In genomic region chr13:53422415-53422814, GRCh38 we compare ENCODE assay signal across 19 cellular contexts.
DNase-seq lines count a peak whose midpoint lies in the region; ATAC-seq, FAIRE-seq and TF ChIP-seq lines count a peak whose summit lies in the region.
"Had no signal": no experiment of that assay in that cellular context is flagged by ENCODE, and none has a peak within 500 bp of the region (broad histone marks: within the 10 kb centered on the region; RNA-seq: fewer than 3 reads in every experiment).

No MANE protein-coding gene starts in this region.

- no peaks in the 10 kb centered on the region for H3K36me3 ChIP-seq in kidney (ENCODE audit: control insufficient read depth in 1 of 2, insufficient read depth in 2 of 2, low read length in 2 of 2)
- H3K36me3 ChIP-seq: BE2C; BLaER1 treated with 17β-estradiol and CSF1 and Interleukin-3, amounts not matched to agents 10 nM and 100 nM had no signal

- no peak overlapping the region for H3K27ac ChIP-seq in kidney (ENCODE audit: low read depth in 2 of 2, low read length in 2 of 2)
- H3K27ac ChIP-seq: BLaER1 treated with 17β-estradiol and CSF1 and Interleukin-3, amounts not matched to agents 10 nM and 100 nM; GM23248 had no signal

- H3K4me3 ChIP-seq in kidney (ENCODE audit: low read length in 2 of 2), result no peak overlapping the region
- H3K4me3 ChIP-seq: BLaER1 treated with 17β-estradiol and CSF1 and Interleukin-3, amounts not matched to agents 10 nM and 100 nM; GM23248 had no signal

- TF ChIP-seq CTCF in kidney (IDR thresholded peaks at IDR 0.05; ENCODE audit: borderline replicate concordance, extremely low read depth, insufficient read depth), result no peak

- no peaks in the 10 kb centered on the region for H3K9me3 ChIP-seq in kidney (ENCODE audit: control insufficient read depth in 1 of 2, low read length in 2 of 2)
- H3K9me3 ChIP-seq: BE2C had no signal

- FAIRE-seq in RCC 7860 (lab: Jason Lieb, UNC) (peak; percentile 62), colon (lab: Jason Lieb, UNC) (peak; percentile 80), kidney (lab: Jason Lieb, UNC) (peak; percentile 97), GM19239 (lab: Jason Lieb, UNC) (no peak)
- FAIRE-seq: GM12892, H1 had no signal

- H3K4me1 ChIP-seq in kidney (ENCODE audit: control insufficient read depth in 1 of 2, insufficient read depth in 1 of 2, low read depth in 1 of 2, low read length in 2 of 2), result no peaks in the 10 kb centered on the region
- H3K4me1 ChIP-seq: BE2C; BLaER1 treated with 17β-estradiol and CSF1 and Interleukin-3, amounts not matched to agents 10 nM and 100 nM had no signal

- ATAC-seq in HG02885 (IDR thresholded peaks at IDR 0.05; ENCODE audit: poor library complexity, unreplicated experiment), result no peak

- DNase-seq in RCC 7860 (ENCODE audit: low spot score), result no peak
- DNase-seq in kidney, result no peak
- no peak for DNase-seq in NOMO-1 treated with dmso at 0.1 percent for 144 hours (lab: John Stamatoyannopoulos, UW; ENCODE audit: unreplicated experiment)
- DNase-seq in islet precursor cell, result no peak
- DNase-seq in GM19239 (ENCODE audit: insufficient read length, low spot score), result no peak
- DNase-seq: BE2C; Calu3; CD4-positive, alpha-beta T cell; COR-L47; DMS53; DMS79 treated with DMSO at 0.1 percent for 48 hours; GM23248; H7; HCEC 1CT had no signal

- H3K9ac ChIP-seq in kidney (ENCODE audit: low read length in 2 of 2), result no peak overlapping the region
- H3K9ac ChIP-seq: BLaER1 treated with 17β-estradiol and CSF1 and Interleukin-3, amounts not matched to agents 10 nM and 100 nM; GM23248 had no signal

- intact Hi-C loops in kidney (cut with DNase I), result no loop called here
